In genomic region chr16:31713945-31714898, GRCh38 we compare ENCODE assay signal across 8 cellular contexts.
DNase-seq lines count a peak whose midpoint lies in the region; ATAC-seq and TF ChIP-seq lines count a peak whose summit lies in the region.

No MANE protein-coding gene starts in this region.

- H3K36me3 ChIP-seq in HUES6 (ENCODE audit: control insufficient read depth, insufficient read depth, low read length) (peaks cover 19% of the 10 kb centered on the region), ascending aorta (no peaks in the 10 kb centered on the region), thoracic aorta (no peaks in the 10 kb centered on the region)

- H3K36me3 Mint-ChIP-seq in CD14-positive monocyte: peaks cover 27 to 30% of the 10 kb centered on the region in 2 donors

- H3K4me3 ChIP-seq in HUES6 (ENCODE audit: low read depth, low read length) (peak overlapping the region; percentile 97), ascending aorta (peak overlapping the region; percentile 82 to 92), thoracic aorta (peak overlapping the region; percentile 95)

- peak overlapping the region; percentile 98 for H3K9ac ChIP-seq in HUES6 (ENCODE audit: low read length)

- TF ChIP-seq CTCF in CD14-positive monocyte (IDR thresholded peaks at IDR 0.05): peak; percentile 17
- peak in 1 of 3 experiments; percentile 13 for TF ChIP-seq CTCF in ascending aorta (IDR thresholded peaks at IDR 0.05)
- no peak for TF ChIP-seq CTCF in thoracic aorta (IDR thresholded peaks at IDR 0.05)

- peaks cover 21 to 52% (median 37%) of the 10 kb centered on the region in 7 donors for H3K9me3 Mint-ChIP-seq in CD14-positive monocyte

- DNase-seq in CD14-positive monocyte (ENCODE audit: low spot score) (no peak), ascending aorta (ENCODE audit: low spot score in 2 of 2) (no peak), kidney tubule cell (ENCODE audit: low spot score) (peak; percentile 16), thoracic aorta (ENCODE audit: low spot score) (no peak), amniotic stem cell (lab: John Stamatoyannopoulos, UW) (no peak)

- ATAC-seq in thoracic aorta (ENCODE audit: insufficient number of reproducible peaks, low FRiP score, low read depth) (no peak), HG03108 (IDR thresholded peaks at IDR 0.05; ENCODE audit: unreplicated experiment) (no peak), HG03565 (IDR thresholded peaks at IDR 0.05; ENCODE audit: unreplicated experiment) (no peak)

- peak overlapping the region; percentile 99 to 100 for H3K4me3 Mint-ChIP-seq in CD14-positive monocyte

- peaks cover 1 to 10% (median 2%) of the 10 kb centered on the region in 3 donors for H3K27me3 Mint-ChIP-seq in CD14-positive monocyte (ENCODE audit: low read depth in 3 of 3)

- H3K27ac Mint-ChIP-seq in CD14-positive monocyte: peak overlapping the region; percentile 36 to 99 (median 92)

- H3K9me3 ChIP-seq in HUES6 (ENCODE audit: control insufficient read depth, insufficient read depth, low read depth, low read length) (no peaks in the 10 kb centered on the region), ascending aorta (no peaks in the 10 kb centered on the region), thoracic aorta (no peaks in the 10 kb centered on the region)

- peaks cover 27% of the 10 kb centered on the region for H3K4me1 Mint-ChIP-seq in CD14-positive monocyte

- intact Hi-C loops in CD14-positive monocyte (cut with micrococcal nuclease) (no loop called here), ascending aorta (cut with DNase I) (loop anchor here (1.0 to 10.0 kb wide), 4 partner anchors 159 to 534 kb away; partner anchors contain the start of genes FUS, RUSF1, TGFB1I1 and ZNF267)

- H3K4me1 ChIP-seq in HUES6 (ENCODE audit: control insufficient read depth, insufficient read depth, low read length) (peaks cover 23% of the 10 kb centered on the region), ascending aorta (peaks cover 4 to 11% of the 10 kb centered on the region in 2 donors), thoracic aorta (ENCODE audit: control insufficient read depth in 1 of 2, low read depth in 2 of 2) (peaks cover 9 to 28% of the 10 kb centered on the region in 2 donors)

- H3K27ac ChIP-seq in HUES6 (ENCODE audit: low read depth, low read length): peak overlapping the region; percentile 91
- H3K27ac ChIP-seq in ascending aorta: peak overlapping the region; percentile 94
- H3K27ac ChIP-seq in thoracic aorta: peak overlapping the region; percentile 93 to 97

- H3K27me3 ChIP-seq in HUES6 (ENCODE audit: control insufficient read depth, insufficient read depth, low read length) (no peaks in the 10 kb centered on the region), ascending aorta (no peaks in the 10 kb centered on the region), thoracic aorta (replicated peaks; ENCODE audit: insufficient read depth) (no peaks in the 10 kb centered on the region)
